In genomic region chr4:186192068-186192751, GRCh38 we compare ENCODE assay signal across 8 cellular contexts. TPM values are rescaled to one million over a fixed set of nuclear protein-coding genes. Genes with fewer than 3 reads are reported as not detected.
DNase-seq lines count a peak whose midpoint lies in the region; ATAC-seq and TF ChIP-seq lines count a peak whose summit lies in the region.

No MANE protein-coding gene starts in this region.

- no peak for TF ChIP-seq RAD21 in HCT116 (IDR thresholded peaks at IDR 0.05; ENCODE audit: low read depth)

- no TSS peak for BruUV-seq in HCT116 (replicated peaks; lab: Mats Ljungman, UMichigan)

- ATAC-seq in HCT116, result peak; percentile 48
- peak; percentile 48 for ATAC-seq in aorta (ENCODE audit: low FRiP score)
- ATAC-seq in GM18502 (IDR thresholded peaks at IDR 0.05; ENCODE audit: poor library complexity, unreplicated experiment), result no peak

- peak overlapping the region; percentile 81 for H3K9ac ChIP-seq in HCT116 (ENCODE audit: low read length)

- 1 to 5% methylated on average over 21 to 24 of the region's 24 CpGs for WGBS in aorta, 2 donors

- H3K9me3 Mint-ChIP-seq in nephron, result no peaks in the 10 kb centered on the region

- intact Hi-C loops in HCT116 (cut with micrococcal nuclease) (no loop called here), aorta (cut with DNase I) (no loop called here)

- H3K27me3 ChIP-seq in DOHH2 (ENCODE audit: control insufficient read depth, low read length), result no peaks in the 10 kb centered on the region
- no peaks in the 10 kb centered on the region for H3K27me3 ChIP-seq in HCT116 (ENCODE audit: insufficient read depth, low read length)
- no peaks in the 10 kb centered on the region for H3K27me3 ChIP-seq in aorta (ENCODE audit: control insufficient read depth in 1 of 2, insufficient read depth in 2 of 2, low read length in 1 of 2)

- RAD21 ChIA-PET in HCT116 (lab: Charles Lee; ENCODE audit: low non-redundant PET in 1 of 2, low total read pairs in 2 of 2, uncharacterized antibody in 2 of 2, unreplicated experiment in 2 of 2), result no interaction called here

- H4K20me1 ChIP-seq in DOHH2 (ENCODE audit: control insufficient read depth, insufficient read depth, low read depth, low read length) (no peaks in the 10 kb centered on the region), HCT116 (ENCODE audit: insufficient read depth) (no peaks in the 10 kb centered on the region)

- POLR2A ChIA-PET in HCT116 (lab: Charles Lee), result interaction anchor here (1.4 kb wide), 1 partner anchor 9 kb away, joined by 3 read pairs; no protein-coding TSS in a partner anchor

- peaks cover 34% of the 10 kb centered on the region for H3K4me1 ChIP-seq in DOHH2 (ENCODE audit: control insufficient read depth, low read length)
- peaks cover 7 to 14% of the 10 kb centered on the region in 2 experiments; a peak in 3 of 4 replicates for H3K4me1 ChIP-seq in HCT116 (ENCODE audit: control insufficient read depth in 1 of 2, insufficient read depth in 2 of 2, low read length in 2 of 2)
- H3K4me1 ChIP-seq in aorta (ENCODE audit: control insufficient read depth in 1 of 2, insufficient read depth in 2 of 2, low read length in 2 of 2), result no peaks in the 10 kb centered on the region

- TF ChIP-seq CTCF in DOHH2 (IDR thresholded peaks at IDR 0.05; ENCODE audit: low read depth, low read length, poor library complexity, severe bottlenecking), result no peak
- TF ChIP-seq CTCF in HCT116 (IDR thresholded peaks at IDR 0.05 in 2 of 3, conservative IDR thresholded peaks at IDR 0.05 in 1 of 3; ENCODE audit: borderline replicate concordance in 1 of 3, insufficient read depth in 1 of 3, low read depth in 2 of 3, low read length in 2 of 3), result no peak
- no peak for TF ChIP-seq CTCF in nephron (IDR thresholded peaks at IDR 0.05; ENCODE audit: unreplicated experiment in 3 of 3)

- H3K27me3 Mint-ChIP-seq in nephron (ENCODE audit: low read depth), result peaks cover 4% of the 10 kb centered on the region

- H3K4me1 Mint-ChIP-seq in nephron, result peaks cover 30% of the 10 kb centered on the region

- peak overlapping the region; percentile 95 to 99 (median 95) for H3K4me3 Mint-ChIP-seq in nephron

- H3K9me2 ChIP-seq in DOHH2 (replicated peaks; ENCODE audit: control insufficient read depth, low read length) (no peaks in the 10 kb centered on the region), HCT116 (ENCODE audit: insufficient read depth) (no peaks in the 10 kb centered on the region)

- peaks cover 10% of the 10 kb centered on the region; the same call in 1 of the 2 replicates for H3F3A ChIP-seq in DOHH2 (ENCODE audit: control insufficient read depth, insufficient read depth)

- peak overlapping the region; percentile 98 to 99 (median 98) for H3K27ac Mint-ChIP-seq in nephron

- no peak for TF ChIP-seq POLR2A in HCT116 (IDR thresholded peaks at IDR 0.05; ENCODE audit: borderline replicate concordance, extremely low read depth, insufficient read depth, insufficient read length)

- peaks cover 21% of the 10 kb centered on the region for H3K79me2 ChIP-seq in DOHH2 (ENCODE audit: control insufficient read depth, low read length)
- peaks cover 7% of the 10 kb centered on the region for H3K79me2 ChIP-seq in HCT116 (ENCODE audit: insufficient read depth, low read length)

- H3K4me3 ChIP-seq in DOHH2 (ENCODE audit: low read length), result peak overlapping the region; percentile 92
- H3K4me3 ChIP-seq in HCT116 (replicated peaks in 1 of 2; ENCODE audit: low read depth in 1 of 2, low read length in 2 of 2), result peak overlapping the region; percentile 74 to 82
- peak overlapping the region; percentile 73 to 80 for H3K4me3 ChIP-seq in aorta (ENCODE audit: low read length in 2 of 2)

- H3K9me3 ChIP-seq in DOHH2 (ENCODE audit: control insufficient read depth, insufficient read depth, low read length) (no peaks in the 10 kb centered on the region), HCT116 (ENCODE audit: control insufficient read depth in 1 of 2, insufficient read depth in 1 of 2, low read depth in 1 of 2, low read length in 2 of 2) (no peaks in the 10 kb centered on the region), aorta (ENCODE audit: control insufficient read depth, low read length) (no peaks in the 10 kb centered on the region)

- H3K27ac ChIP-seq in DOHH2 (ENCODE audit: low read depth, low read length), result peak overlapping the region; percentile 85
- peak overlapping the region; percentile 95 for H3K27ac ChIP-seq in HCT116 (ENCODE audit: low read depth, low read length)
- H3K27ac ChIP-seq in aorta (ENCODE audit: low read depth in 1 of 2, low read length in 2 of 2), result peak overlapping the region; percentile 93 to 97

- H3K4me2 ChIP-seq in DOHH2 (ENCODE audit: low read length) (peak overlapping the region; percentile 95), HCT116 (ENCODE audit: low read length) (peak overlapping the region; percentile 76)

- CTCF ChIA-PET in HCT116 (lab: Charles Lee), result interaction anchor here (1.8 kb wide), 1 partner anchor 9 kb away, joined by 7 read pairs; no protein-coding TSS in a partner anchor

- peak overlapping the region; percentile 54 for H2AFZ ChIP-seq in HCT116 (ENCODE audit: low read depth, low read length, poor library complexity, severe bottlenecking)

- peaks cover 20% of the 10 kb centered on the region for H3K36me3 Mint-ChIP-seq in nephron (ENCODE audit: low read depth)

- DNase-seq in HCT116 (ENCODE audit: low read depth, low spot score) (no peak), NCI-H510A (lab: John Stamatoyannopoulos, UW) (peak; percentile 7), foreskin melanocyte (peak; percentile 52), aorta (peak in 1 of 2 donors; percentile 60)
- peak; percentile 75 for DNase-seq in activated effector memory CD4-positive, alpha-beta T cell treated with anti-CD3 and anti-CD28 coated beads, Interleukin-2, amount 50 U/mL, for 16 hours

- H3K36me3 ChIP-seq in DOHH2 (ENCODE audit: control insufficient read depth, low read length) (peaks cover 22% of the 10 kb centered on the region), HCT116 (ENCODE audit: control insufficient read depth in 1 of 2, insufficient read depth in 2 of 2, low read length in 2 of 2) (no peaks in the 10 kb centered on the region), aorta (ENCODE audit: control insufficient read depth in 1 of 2, insufficient read depth in 2 of 2, low read length in 1 of 2) (peaks cover 0 to 4% of the 10 kb centered on the region in 2 donors)

TF ChIP-seq in HCT116, 20 proteins besides CTCF, POLR2A, EP300 and RAD21:
- TF ChIP-seq ZBTB33 (IDR thresholded peaks at IDR 0.05; ENCODE audit: extremely low read depth, insufficient replicate concordance, low read length), result no peak
- TF ChIP-seq EGR1 (IDR thresholded peaks at IDR 0.05; ENCODE audit: low read depth), result no peak
- no peak for TF ChIP-seq POLR2AphosphoS5 (IDR thresholded peaks at IDR 0.05; ENCODE audit: low read depth, low read length)
- no peak for TF ChIP-seq CEBPB (IDR thresholded peaks at IDR 0.05; ENCODE audit: low read depth)

RNA-seq across cellular contexts. Expression of gene CYP4V2, which starts 0.8 kb away (rescaled TPM):
- total RNA-seq in HCT116 (2021; ENCODE audit: unreplicated experiment) (8.6 TPM), aorta (10 to 100 TPM; 26.4 to 43.2 TPM)
- 2.2 and 2.9 TPM in 2 replicates for polyA plus RNA-seq in HCT116 (2012)
- 10 to 100 TPM; 11.8 to 31.1 TPM for polyA plus RNA-seq in aorta

RNA-seq across cellular contexts. Expression of gene KLKB1, which starts 35.1 kb away (rescaled TPM):
- total RNA-seq in HCT116 (2021; ENCODE audit: unreplicated experiment), result 0.10 TPM
- 0.05 and 0.12 TPM in 2 replicates for polyA plus RNA-seq in HCT116 (2012)
- total RNA-seq in aorta, result 1 to 10 TPM; 1.2 to 2.2 TPM
- 1 to 10 TPM in 1 of 2 donors, not detected in 1; 7.3 TPM for polyA plus RNA-seq in aorta
